ENCODE assay signal across 8 cellular contexts in the genomic region with DNA sequence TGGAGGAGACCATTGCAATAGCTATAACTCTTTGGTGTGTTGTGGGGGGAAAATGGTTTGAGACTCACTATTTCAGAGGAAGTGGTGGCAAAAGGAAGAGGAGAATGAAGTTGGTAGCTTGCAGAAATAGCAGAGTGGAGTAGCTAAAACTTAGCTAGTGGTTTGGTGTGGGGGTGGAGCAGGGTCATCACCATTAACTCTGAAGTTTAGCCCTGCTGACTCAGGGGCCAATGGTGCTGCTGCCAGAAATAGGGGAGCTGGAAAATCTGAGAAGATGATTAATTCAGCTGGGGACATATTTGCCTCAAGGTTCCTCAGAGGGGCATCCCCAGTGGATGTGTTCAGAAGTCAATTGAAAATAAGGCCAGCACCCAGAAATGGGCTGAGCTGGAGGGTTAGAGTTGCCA.
A peak's percentile ranks its signal among the peaks of the same experiment; 100 is the strongest.
DNase-seq lines count a peak whose midpoint lies in the region; ATAC-seq and TF ChIP-seq lines count a peak whose summit lies in the region.

No MANE protein-coding gene starts in this region.

- H3K4me3 Mint-ChIP-seq in progenitor cell of endocrine pancreas (ENCODE audit: low read depth) (no peak overlapping the region), nephron progenitor cell (no peak overlapping the region)

- H3K9me3 ChIP-seq in gastrocnemius medialis: no peaks in the 10 kb centered on the region

- peaks cover 0 to 4% (median 0%) of the 10 kb centered on the region in 3 donors for H3K27me3 ChIP-seq in gastrocnemius medialis

- no peak for TF ChIP-seq POLR2A in gastrocnemius medialis (IDR thresholded peaks at IDR 0.05)

- H3K4me1 ChIP-seq in gastrocnemius medialis: no peaks in the 10 kb centered on the region

- TF ChIP-seq CTCF in GM13976 (IDR thresholded peaks at IDR 0.05; ENCODE audit: borderline replicate concordance, control extremely low read depth, extremely low read depth, insufficient read depth, missing control alignments): no peak
- no peak for TF ChIP-seq CTCF in gastrocnemius medialis (IDR thresholded peaks at IDR 0.05 in 4 of 5, conservative IDR thresholded peaks at IDR 0.05 in 1 of 5)
- no peak for TF ChIP-seq CTCF in progenitor cell of endocrine pancreas (IDR thresholded peaks at IDR 0.05; ENCODE audit: unreplicated experiment)
- TF ChIP-seq CTCF in nephron progenitor cell (IDR thresholded peaks at IDR 0.05): no peak

- no peak overlapping the region for H3K4me3 ChIP-seq in gastrocnemius medialis

- peaks cover 21% of the 10 kb centered on the region for H3K27me3 Mint-ChIP-seq in progenitor cell of endocrine pancreas
- H3K27me3 Mint-ChIP-seq in nephron progenitor cell (ENCODE audit: low read depth, poor library complexity): peaks cover 17% of the 10 kb centered on the region

- H3K36me3 Mint-ChIP-seq in progenitor cell of endocrine pancreas (ENCODE audit: insufficient read depth) (no peaks in the 10 kb centered on the region), nephron progenitor cell (ENCODE audit: low read depth) (no peaks in the 10 kb centered on the region)

- H3K9me3 Mint-ChIP-seq in progenitor cell of endocrine pancreas (ENCODE audit: low read depth) (no peaks in the 10 kb centered on the region), nephron progenitor cell (no peaks in the 10 kb centered on the region)

- no peaks in the 10 kb centered on the region for H3K36me3 ChIP-seq in gastrocnemius medialis

- H3K27ac ChIP-seq in gastrocnemius medialis: no peak overlapping the region

- ATAC-seq in SK-N-SH treated with all-trans-retinoic acid at 6 μM for 48 hours (peak; percentile 45), gastrocnemius medialis (no peak), GM19467 (IDR thresholded peaks at IDR 0.05; ENCODE audit: unreplicated experiment) (no peak)

- peaks cover 8% of the 10 kb centered on the region for H3K4me1 Mint-ChIP-seq in progenitor cell of endocrine pancreas (ENCODE audit: low read depth)
- H3K4me1 Mint-ChIP-seq in nephron progenitor cell: peaks cover 60% of the 10 kb centered on the region

- DNase-seq in GM13976 (ENCODE audit: low spot score) (peak; percentile 27), amniotic epithelial cell (ENCODE audit: low read depth) (peak; percentile 56), gastrocnemius medialis (no peak), progenitor cell of endocrine pancreas (ENCODE audit: low spot score, unreplicated experiment) (no peak), nephron progenitor cell (no peak)
- peak; percentile 71 for DNase-seq in stimulated activated CD4-positive, alpha-beta T cell treated with anti-CD3 and anti-CD28 coated beads, Interleukin-2, amount 100 ng/mL, for 24 hours

- in situ Hi-C loops in GM13976 (cut with MboI; ENCODE audit: low sequenced_read_pairs, unreplicated experiment): no loop called here
- in situ Hi-C loops in gastrocnemius medialis (cut with MboI; ENCODE audit: low sequenced_read_pairs in 4 of 4): no loop called here

- intact Hi-C loops in gastrocnemius medialis (cut with DNase I; ENCODE audit: low total_unique reads): no loop called here

- H3K27ac Mint-ChIP-seq in progenitor cell of endocrine pancreas (no peak overlapping the region), nephron progenitor cell (no peak overlapping the region)

TF ChIP-seq in SK-N-SH treated with all-trans-retinoic acid at 6 μM for 48 hours, 23 proteins besides CTCF, POLR2A, EP300 and RAD21:
- TF ChIP-seq, protein P1, sequence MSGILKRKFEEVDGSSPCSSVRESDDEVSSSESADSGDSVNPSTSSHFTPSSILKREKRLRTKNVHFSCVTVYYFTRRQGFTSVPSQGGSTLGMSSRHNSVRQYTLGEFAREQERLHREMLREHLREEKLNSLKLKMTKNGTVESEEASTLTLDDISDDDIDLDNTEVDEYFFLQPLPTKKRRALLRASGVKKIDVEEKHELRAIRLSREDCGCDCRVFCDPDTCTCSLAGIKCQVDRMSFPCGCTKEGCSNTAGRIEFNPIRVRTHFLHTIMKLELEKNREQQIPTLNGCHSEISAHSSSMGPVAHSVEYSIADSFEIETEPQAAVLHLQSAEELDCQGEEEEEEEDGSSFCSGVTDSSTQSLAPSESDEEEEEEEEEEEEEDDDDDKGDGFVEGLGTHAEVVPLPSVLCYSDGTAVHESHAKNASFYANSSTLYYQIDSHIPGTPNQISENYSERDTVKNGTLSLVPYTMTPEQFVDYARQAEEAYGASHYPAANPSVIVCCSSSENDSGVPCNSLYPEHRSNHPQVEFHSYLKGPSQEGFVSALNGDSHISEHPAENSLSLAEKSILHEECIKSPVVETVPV (CRISPR knock-in tag; IDR thresholded peaks at IDR 0.05): no peak
- TF ChIP-seq POU6F1 (CRISPR knock-in tag; IDR thresholded peaks at IDR 0.05; ENCODE audit: borderline replicate concordance, low read depth) (no peak), ZNF70 (CRISPR knock-in tag; IDR thresholded peaks at IDR 0.05) (no peak), CREB5 (CRISPR knock-in tag; IDR thresholded peaks at IDR 0.05; ENCODE audit: low read depth) (no peak), ESRRG (CRISPR knock-in tag; IDR thresholded peaks at IDR 0.05) (no peak), ZNF565 (CRISPR knock-in tag; conservative IDR thresholded peaks at IDR 0.05; ENCODE audit: low read depth) (no peak), PPARA (CRISPR knock-in tag; IDR thresholded peaks at IDR 0.05; ENCODE audit: borderline replicate concordance) (no peak), ZC3H10 (CRISPR knock-in tag; IDR thresholded peaks at IDR 0.05) (no peak)

Comparison
In these comparisons a context has a peak if more than half of its experiments do, and no peak if none do; other contexts are left out.
1. DNase-seq: peak in GM13976 (single experiment), amniotic epithelial cell (single experiment) and stimulated activated CD4-positive, alpha-beta T cell treated with anti-CD3 and anti-CD28 coated beads, Interleukin-2, amount 100 ng/mL, for 24 hours (2 of 2); none in gastrocnemius medialis (0 of 2), progenitor cell of endocrine pancreas (single experiment) and nephron progenitor cell (single experiment).